ENCODE assay signal across 33 cellular contexts in genomic region chr6:106901062-106901461, GRCh38.
"Had no signal": no experiment of that assay in that cellular context is flagged by ENCODE, and none has a peak within 500 bp of the region (broad histone marks: within the 10 kb centered on the region; RNA-seq: fewer than 3 reads in every experiment).

No MANE protein-coding gene starts in this region.

- H3K4me3 Mint-ChIP-seq: activated B cell treated with CpG ODN at 0.5 μM for 24 hours; activated CD4-positive, alpha-beta memory T cell treated with anti-CD3 and anti-CD28 coated beads for 36 hours; activated CD8-positive, alpha-beta T cell treated with anti-CD3 and anti-CD28 coated beads, Interleukin-2, amount 10 ng/mL, durations not matched to agents 7 days and 5 days; activated naive CD4-positive, alpha-beta T cell treated with anti-CD3 and anti-CD28 coated beads, Interleukin-2, amount 10 ng/mL, durations not matched to agents 7 days and 5 days; activated naive CD8-positive, alpha-beta T cell treated with anti-CD3 and anti-CD28 coated beads, Interleukin-2, amount 10 ng/mL, durations not matched to agents 7 days and 5 days; activated T-cell treated with anti-CD3 and anti-CD28 coated beads, Interleukin-2, amount 50 U/mL, for 24 hours; activated T-cell treated with anti-CD3 and anti-CD28 coated beads, Interleukin-2, amount 50 U/mL, for 72 hours; brain; effector memory CD8-positive, alpha-beta T cell; T-helper 1 cell treated with Interleukin-12 subunit alpha and Interleukin-12 subunit beta and Interleukin-4 antibody, amounts not matched to agents 30 μg/mL and 1 μg/mL, for 36 hours had no signal

- H3K27me3 ChIP-seq: ascending aorta, breast epithelium, cardiac muscle cell, esophagus squamous epithelium, gastroesophageal sphincter had no signal

- ATAC-seq: activated CD4-positive, CD25-positive, alpha-beta regulatory T cell treated with anti-CD3 and anti-CD28 coated beads, Interleukin-2, amount 50 U/mL, for 24 hours; activated CD8-positive, alpha-beta T cell treated with anti-CD3 and anti-CD28 coated beads, Interleukin-2, amount 10 ng/mL, durations not matched to agents 7 days and 5 days; activated naive CD4-positive, alpha-beta T cell treated with anti-CD3 and anti-CD28 coated beads, Interleukin-2, amount 50 U/mL, for 72 hours; activated T-cell treated with anti-CD3 and anti-CD28 coated beads, Interleukin-2, amount 50 U/mL, for 72 hours; effector memory CD8-positive, alpha-beta T cell; gastroesophageal sphincter had no signal

- H3K27me3 Mint-ChIP-seq: activated B cell treated with CpG ODN at 0.5 μM for 24 hours; activated naive CD8-positive, alpha-beta T cell treated with anti-CD3 and anti-CD28 coated beads, Interleukin-2, amount 10 ng/mL, durations not matched to agents 7 days and 5 days had no signal

- H3K27ac Mint-ChIP-seq: activated B cell treated with CpG ODN at 0.5 μM for 24 hours; activated CD4-positive, alpha-beta memory T cell treated with anti-CD3 and anti-CD28 coated beads for 36 hours; activated CD8-positive, alpha-beta T cell treated with anti-CD3 and anti-CD28 coated beads, Interleukin-2, amount 10 ng/mL, durations not matched to agents 7 days and 5 days; activated naive CD4-positive, alpha-beta T cell treated with anti-CD3 and anti-CD28 coated beads, Interleukin-2, amount 10 ng/mL, durations not matched to agents 7 days and 5 days; activated naive CD4-positive, alpha-beta T cell treated with anti-CD3 and anti-CD28 coated beads, Interleukin-2, amount 50 U/mL, for 72 hours; activated naive CD8-positive, alpha-beta T cell treated with anti-CD3 and anti-CD28 coated beads, Interleukin-2, amount 10 ng/mL, durations not matched to agents 7 days and 5 days; activated T-cell treated with anti-CD3 and anti-CD28 coated beads, Interleukin-2, amount 50 U/mL, for 24 hours; activated T-cell treated with anti-CD3 and anti-CD28 coated beads, Interleukin-2, amount 50 U/mL, for 72 hours; brain; effector memory CD8-positive, alpha-beta T cell; T-helper 1 cell treated with Interleukin-12 subunit alpha and Interleukin-12 subunit beta and Interleukin-4 antibody, amounts not matched to agents 30 μg/mL and 1 μg/mL, for 36 hours had no signal

- H3K4me3 ChIP-seq: ascending aorta, breast epithelium, cardiac muscle cell, coronary artery, esophagus squamous epithelium, gastroesophageal sphincter had no signal

- H3K27ac ChIP-seq: ascending aorta, breast epithelium, cardiac muscle cell, coronary artery, epithelial cell of prostate, esophagus squamous epithelium, gastroesophageal sphincter, WERI-Rb-1 had no signal

- H3K4me1 Mint-ChIP-seq: activated B cell treated with CpG ODN at 0.5 μM for 24 hours; activated naive CD4-positive, alpha-beta T cell treated with anti-CD3 and anti-CD28 coated beads, Interleukin-2, amount 10 ng/mL, durations not matched to agents 7 days and 5 days; activated naive CD8-positive, alpha-beta T cell treated with anti-CD3 and anti-CD28 coated beads, Interleukin-2, amount 10 ng/mL, durations not matched to agents 7 days and 5 days; brain had no signal

- H3K4me1 ChIP-seq: ascending aorta, breast epithelium, esophagus squamous epithelium, gastroesophageal sphincter had no signal

- H3K9me3 ChIP-seq: ascending aorta had no signal

- H3K36me3 ChIP-seq: ascending aorta, breast epithelium, cardiac muscle cell, esophagus squamous epithelium, gastroesophageal sphincter, WERI-Rb-1 had no signal

- H3K36me3 Mint-ChIP-seq: activated CD4-positive, alpha-beta memory T cell treated with anti-CD3 and anti-CD28 coated beads for 36 hours; activated naive CD4-positive, alpha-beta T cell treated with anti-CD3 and anti-CD28 coated beads, Interleukin-2, amount 10 ng/mL, durations not matched to agents 7 days and 5 days; activated naive CD8-positive, alpha-beta T cell treated with anti-CD3 and anti-CD28 coated beads, Interleukin-2, amount 10 ng/mL, durations not matched to agents 7 days and 5 days; brain had no signal

- DNase-seq: activated B cell treated with CpG ODN at 0.5 μM for 24 hours; activated CD4-positive, alpha-beta memory T cell treated with anti-CD3 and anti-CD28 coated beads for 36 hours; activated CD4-positive, alpha-beta T cell treated with anti-CD3 and anti-CD28 coated beads for 48 hours; activated CD8-positive, alpha-beta memory T cell treated with anti-CD3 and anti-CD28 coated beads, Interleukin-2, amount 50 U/mL, for 48 hours; activated CD8-positive, alpha-beta T cell treated with anti-CD3 and anti-CD28 coated beads, Interleukin-2, amount 10 ng/mL, durations not matched to agents 7 days and 5 days; activated gamma-delta T cell; activated naive CD4-positive, alpha-beta T cell; activated naive CD4-positive, alpha-beta T cell treated with anti-CD3 and anti-CD28 coated beads, Interleukin-2, amount 10 ng/mL, durations not matched to agents 7 days and 5 days; activated naive CD8-positive, alpha-beta T cell treated with anti-CD3 and anti-CD28 coated beads, Interleukin-2, amount 10 ng/mL, durations not matched to agents 7 days and 5 days; activated T-cell treated with anti-CD3 and anti-CD28 coated beads for 4 hours; activated T-cell treated with anti-CD3 and anti-CD28 coated beads, Interleukin-2, amount 50 U/mL, for 24 hours; activated T-cell treated with anti-CD3 and anti-CD28 coated beads, Interleukin-2, amount 50 U/mL, for 72 hours; central memory CD4-positive, alpha-beta T cell; cerebellar nuclear complex; dermis blood vessel endothelial cell; effector CD4-positive, alpha-beta T cell; effector memory CD8-positive, alpha-beta T cell; esophagus squamous epithelium; foreskin melanocyte; head of caudate nucleus; hippocampal formation; T1000; WERI-Rb-1 had no signal
